Comparison of ENCODE assay signal across 14 cellular contexts in the genomic region with DNA sequence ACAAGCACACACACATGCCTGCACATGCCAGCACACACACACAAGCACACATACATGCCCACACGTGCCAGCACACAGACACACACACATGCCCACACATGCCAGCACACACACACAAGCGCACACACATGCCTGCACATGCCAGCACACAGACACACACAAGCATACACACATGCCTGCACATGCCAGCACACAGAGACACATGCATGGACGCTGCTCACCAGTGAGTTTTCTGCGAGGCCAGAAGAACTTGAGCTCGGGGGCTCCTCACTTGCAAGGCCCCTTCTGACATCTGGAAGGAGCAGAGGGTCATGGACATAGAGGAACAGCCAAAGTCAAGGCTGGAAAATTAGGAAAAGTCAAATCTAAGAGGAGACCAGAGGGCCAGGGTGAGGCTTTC.
A peak's percentile ranks its signal among the peaks of the same experiment; 100 is the strongest.
DNase-seq lines count a peak whose midpoint lies in the region; ATAC-seq, FAIRE-seq and TF ChIP-seq lines count a peak whose summit lies in the region.
"Had no signal": no experiment of that assay in that cellular context is flagged by ENCODE, and none has a peak within 500 bp of the region (broad histone marks: within the 10 kb centered on the region; RNA-seq: fewer than 3 reads in every experiment).

No MANE protein-coding gene starts in this region.

- H3K27me3 ChIP-seq in HepG2 (ENCODE audit: control insufficient read depth in 1 of 2, insufficient read depth in 2 of 2, low read length in 2 of 2) (peaks cover 0 to 8% of the 10 kb centered on the region in 2 experiments; a peak in 2 of 5 replicates), right lobe of liver (no peaks in the 10 kb centered on the region), mucosa of stomach (ENCODE audit: control insufficient read depth, insufficient read depth, low read length) (no peaks in the 10 kb centered on the region), spleen (replicated peaks in 1 of 7) (peaks cover 0 to 52% (median 0%) of the 10 kb centered on the region in 7 donors)

- BruUV-seq in HepG2 (replicated peaks; lab: Mats Ljungman, UMichigan): no TSS peak

- no peaks in the 10 kb centered on the region for H3K79me2 ChIP-seq in HepG2 (ENCODE audit: insufficient read depth, low read length)

- no peak overlapping the region for H3K4me2 ChIP-seq in HepG2 (ENCODE audit: low read depth, low read length)
- H3K4me2 ChIP-seq: A549 had no signal

- TF ChIP-seq CTCF in HepG2 (CRISPR knock-in tag; IDR thresholded peaks at IDR 0.05) (no peak), right lobe of liver (IDR thresholded peaks at IDR 0.05) (no peak), spleen (IDR thresholded peaks at IDR 0.05 in 8 of 11, conservative IDR thresholded peaks at IDR 0.05 in 3 of 11) (no peak)

- H3K9me3 ChIP-seq in HepG2 (ENCODE audit: low read length) (no peaks in the 10 kb centered on the region), right lobe of liver (no peaks in the 10 kb centered on the region), mucosa of stomach (ENCODE audit: control insufficient read depth, low read length) (no peaks in the 10 kb centered on the region), spleen (peaks cover 0 to 4% (median 0%) of the 10 kb centered on the region in 8 donors)
- H3K9me3 ChIP-seq: A549, BE2C had no signal

- CTCF ChIA-PET in HepG2 (lab: Yijun Ruan, JAX; ENCODE audit: low intra/inter-chr PET ratio, low total read pairs): no interaction called here

- DNase-seq in HepG2 (ENCODE audit: low spot score) (no peak), right lobe of liver (no peak), spleen (peak; percentile 45), NCI-H2081 treated with DMSO at 0.1 percent for 48 hours (lab: John Stamatoyannopoulos, UW) (no peak)
- DNase-seq: BE2C; CD4-positive, alpha-beta memory T cell; GM23248; H7 had no signal

- FAIRE-seq in HepG2 (lab: Jason Lieb, UNC): no peak
- FAIRE-seq: A549, GM12878, GM18507 had no signal

- H3K27ac ChIP-seq in HepG2 (ENCODE audit: extremely low read length, insufficient read depth, low read length): no peak overlapping the region
- no peak overlapping the region for H3K27ac ChIP-seq in right lobe of liver
- H3K27ac ChIP-seq in spleen: no peak overlapping the region
- H3K27ac ChIP-seq: C4-2B, GM23248 had no signal

- H3K36me3 ChIP-seq in HepG2 (replicated peaks in 1 of 2; ENCODE audit: control insufficient read depth in 1 of 2, insufficient read depth in 2 of 2, low read length in 2 of 2) (no peaks in the 10 kb centered on the region), right lobe of liver (no peaks in the 10 kb centered on the region), mucosa of stomach (ENCODE audit: control insufficient read depth, insufficient read depth, low read length) (no peaks in the 10 kb centered on the region), spleen (no peaks in the 10 kb centered on the region)
- H3K36me3 ChIP-seq: BE2C had no signal

- H3K4me1 ChIP-seq in HepG2 (ENCODE audit: insufficient read depth, low read length) (peaks cover 26% of the 10 kb centered on the region), right lobe of liver (no peaks in the 10 kb centered on the region), mucosa of stomach (ENCODE audit: control insufficient read depth, insufficient read depth, low read length) (peaks cover 19% of the 10 kb centered on the region), spleen (no peaks in the 10 kb centered on the region)
- H3K4me1 ChIP-seq: A549, BE2C had no signal

- H3K4me3 ChIP-seq in HepG2 (replicated peaks in 1 of 3; ENCODE audit: insufficient read depth in 1 of 3, low read depth in 2 of 3, low read length in 3 of 3) (no peak overlapping the region), right lobe of liver (no peak overlapping the region), mucosa of stomach (ENCODE audit: low read length) (no peak overlapping the region), spleen (no peak overlapping the region)
- H3K4me3 ChIP-seq: A549, GM12878, GM23248 had no signal

- no peak for TF ChIP-seq POLR2A in HepG2 (IDR thresholded peaks at IDR 0.05; ENCODE audit: insufficient read depth in 1 of 2, low read depth in 2 of 2, low read length in 2 of 2)
- TF ChIP-seq POLR2A in right lobe of liver (IDR thresholded peaks at IDR 0.05): no peak
- no peak for TF ChIP-seq POLR2A in spleen (IDR thresholded peaks at IDR 0.05)

- TF ChIP-seq RAD21 in HepG2 (CRISPR knock-in tag; IDR thresholded peaks at IDR 0.05): no peak

- no peak for ATAC-seq in HepG2
- no peak for ATAC-seq in right lobe of liver
- ATAC-seq in HG03571 (IDR thresholded peaks at IDR 0.05; ENCODE audit: unreplicated experiment): no peak
- ATAC-seq: A549, GM12878 had no signal

- intact Hi-C loops in HepG2 (cut with micrococcal nuclease; ENCODE audit: unreplicated experiment) (no loop called here), right lobe of liver (cut with DNase I) (no loop called here), spleen (cut with DNase I; ENCODE audit: low total_unique reads) (no loop called here)

- in situ Hi-C loops in HepG2 (cut with HindIII; ENCODE audit: extremely low pct_ligation_motif_present, low pct_unique_long_range_greater_than_20kb): no loop called here

- no peak for TF ChIP-seq EP300 in HepG2 (IDR thresholded peaks at IDR 0.05; ENCODE audit: low read depth in 2 of 2, low read length in 2 of 2)
- no peak for TF ChIP-seq EP300 in HepG2 (CRISPR knock-in tag; IDR thresholded peaks at IDR 0.05; ENCODE audit: borderline replicate concordance)

- 25% methylated on average over 4 of the region's 5 CpGs for WGBS in HepG2 (ENCODE audit: low lambda C conversion rate)
- 90% methylated on average over 4 of the region's 5 CpGs for WGBS in right lobe of liver (ENCODE audit: insufficient coverage, low coverage, low lambda C conversion rate, missing lambda C conversion rate)
- WGBS in spleen, 5 donors: 86 to 94% (median 90%) methylated on average over 4 to 5 of the region's 5 CpGs

- no peak overlapping the region for H3K9ac ChIP-seq in HepG2 (ENCODE audit: insufficient read depth, low read depth, low read length)
- H3K9ac ChIP-seq in mucosa of stomach (ENCODE audit: low read length): peak overlapping the region; percentile 19
- H3K9ac ChIP-seq: GM23248 had no signal

- no peaks in the 10 kb centered on the region for H4K20me1 ChIP-seq in HepG2 (ENCODE audit: insufficient read depth, low read length)

- POLR2A ChIA-PET in HepG2 (lab: Yijun Ruan, JAX): no interaction called here

- H2AFZ ChIP-seq in HepG2 (ENCODE audit: low read length): no peak overlapping the region
- H2AFZ ChIP-seq: GM23248 had no signal

TF ChIP-seq in HepG2, 621 proteins besides CTCF, POLR2A, EP300 and RAD21:
- TF ChIP-seq, protein P1, sequence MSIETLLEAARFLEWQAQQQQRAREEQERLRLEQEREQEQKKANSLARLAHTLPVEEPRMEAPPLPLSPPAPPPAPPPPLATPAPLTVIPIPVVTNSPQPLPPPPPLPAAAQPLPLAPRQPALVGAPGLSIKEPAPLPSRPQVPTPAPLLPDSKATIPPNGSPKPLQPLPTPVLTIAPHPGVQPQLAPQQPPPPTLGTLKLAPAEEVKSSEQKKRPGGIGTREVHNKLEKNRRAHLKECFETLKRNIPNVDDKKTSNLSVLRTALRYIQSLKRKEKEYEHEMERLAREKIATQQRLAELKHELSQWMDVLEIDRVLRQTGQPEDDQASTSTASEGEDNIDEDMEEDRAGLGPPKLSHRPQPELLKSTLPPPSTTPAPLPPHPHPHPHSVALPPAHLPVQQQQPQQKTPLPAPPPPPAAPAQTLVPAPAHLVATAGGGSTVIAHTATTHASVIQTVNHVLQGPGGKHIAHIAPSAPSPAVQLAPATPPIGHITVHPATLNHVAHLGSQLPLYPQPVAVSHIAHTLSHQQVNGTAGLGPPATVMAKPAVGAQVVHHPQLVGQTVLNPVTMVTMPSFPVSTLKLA (IDR thresholded peaks at IDR 0.05): peak; percentile 83
- TF ChIP-seq, protein P2, sequence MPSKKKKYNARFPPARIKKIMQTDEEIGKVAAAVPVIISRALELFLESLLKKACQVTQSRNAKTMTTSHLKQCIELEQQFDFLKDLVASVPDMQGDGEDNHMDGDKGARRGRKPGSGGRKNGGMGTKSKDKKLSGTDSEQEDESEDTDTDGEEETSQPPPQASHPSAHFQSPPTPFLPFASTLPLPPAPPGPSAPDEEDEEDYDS (CRISPR knock-in tag; IDR thresholded peaks at IDR 0.05): no peak
TF ChIP-seq in HepG2: peak in this region for 1.
